ENCODE assay signal across 25 cellular contexts in the genomic region with DNA sequence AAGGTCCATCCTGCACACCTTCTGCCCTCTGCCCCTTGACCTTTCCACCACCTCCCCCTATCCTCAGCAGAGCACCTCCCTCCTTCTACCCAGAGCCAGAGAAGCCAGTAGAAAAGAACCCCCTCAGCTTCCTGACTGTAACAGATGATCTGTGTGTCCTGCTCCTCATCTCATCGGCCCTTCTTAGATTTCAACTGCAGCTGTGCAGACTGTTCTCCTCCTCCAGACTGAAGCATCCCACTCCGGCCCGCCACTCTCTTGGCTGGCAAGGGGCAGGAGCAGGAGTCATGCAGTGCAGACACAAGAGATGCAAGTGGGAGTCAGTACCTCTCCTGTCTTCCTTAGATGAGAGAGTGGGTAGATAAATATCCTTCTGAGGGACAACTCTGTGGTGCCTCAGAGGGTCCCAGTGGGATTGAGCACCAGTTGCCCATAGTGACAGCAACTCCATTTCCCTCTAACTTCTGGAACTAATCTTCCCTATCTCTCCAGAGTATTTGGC.
DNase-seq lines count a peak whose midpoint lies in the region; ATAC-seq and TF ChIP-seq lines count a peak whose summit lies in the region.
"Had no signal": no experiment of that assay in that cellular context is flagged by ENCODE, and none has a peak within 500 bp of the region (broad histone marks: within the 10 kb centered on the region; RNA-seq: fewer than 3 reads in every experiment).

No MANE protein-coding gene starts in this region.

- no peak overlapping the region for H2AFZ ChIP-seq in mammary epithelial cell (ENCODE audit: low read depth, low read length)
- H2AFZ ChIP-seq: GM23338 had no signal

- H3K27me3 Mint-ChIP-seq in type B pancreatic cell: peaks cover 27% of the 10 kb centered on the region

- peaks cover 12% of the 10 kb centered on the region for H3K4me1 Mint-ChIP-seq in type B pancreatic cell (ENCODE audit: unreplicated experiment)
- H3K4me1 Mint-ChIP-seq: GM23338 had no signal

- H3K79me2 ChIP-seq in mammary epithelial cell (ENCODE audit: insufficient read depth, low read length): no peaks in the 10 kb centered on the region

- BruUV-seq in mammary epithelial cell (replicated peaks; lab: Mats Ljungman, UMichigan): no TSS peak

- in situ Hi-C loops in mammary epithelial cell (cut with MboI; ENCODE audit: low sequenced_read_pairs in 2 of 2): no loop called here

- no peak overlapping the region for H3K4me3 Mint-ChIP-seq in type B pancreatic cell
- H3K4me3 Mint-ChIP-seq: activated CD8-positive, alpha-beta T cell treated with anti-CD3 and anti-CD28 coated beads, Interleukin-2, amount 10 ng/mL, durations not matched to agents 7 days and 5 days; CD8-positive, alpha-beta T cell; GM23338; stimulated activated naive CD8-positive, alpha-beta T cell treated with anti-CD3 and anti-CD28 coated beads, Interleukin-15, amount 100 ng/mL, for 72 hours had no signal

- H3K4me1 ChIP-seq in right atrium auricular region: no peaks in the 10 kb centered on the region
- no peaks in the 10 kb centered on the region for H3K4me1 ChIP-seq in NT2/D1 (ENCODE audit: insufficient read depth, insufficient read length)
- peaks cover 7% of the 10 kb centered on the region for H3K4me1 ChIP-seq in mammary epithelial cell (ENCODE audit: insufficient read depth, low read length)
- H3K4me1 ChIP-seq: A549, body of pancreas, heart left ventricle, tibial nerve had no signal

- no peaks in the 10 kb centered on the region for H3K36me3 ChIP-seq in right atrium auricular region
- H3K36me3 ChIP-seq in NT2/D1 (ENCODE audit: insufficient read depth, insufficient read length, low read length): no peaks in the 10 kb centered on the region
- H3K36me3 ChIP-seq in mammary epithelial cell (ENCODE audit: insufficient read depth, low read length): no peaks in the 10 kb centered on the region
- H3K36me3 ChIP-seq: heart left ventricle, tibial nerve had no signal

- CTCF ChIA-PET in mammary epithelial cell (lab: Charles Lee; ENCODE audit: low non-redundant PET): no interaction called here

- intact Hi-C loops in Right ventricle myocardium inferior (cut with DNase I): no loop called here
- intact Hi-C loops in mammary epithelial cell (cut with micrococcal nuclease): no loop called here

- ATAC-seq in Right ventricle myocardium inferior: no peak
- no peak for ATAC-seq in GM19023 (IDR thresholded peaks at IDR 0.05; ENCODE audit: unreplicated experiment)
- ATAC-seq: activated CD8-positive, alpha-beta T cell treated with anti-CD3 and anti-CD28 coated beads, Interleukin-2, amount 10 ng/mL, durations not matched to agents 7 days and 5 days; body of pancreas; CD8-positive, alpha-beta T cell; heart left ventricle; stimulated activated naive CD8-positive, alpha-beta T cell treated with anti-CD3 and anti-CD28 coated beads, Interleukin-15, amount 100 ng/mL, for 72 hours had no signal

- no peak for TF ChIP-seq CTCF in right atrium auricular region (IDR thresholded peaks at IDR 0.05)
- TF ChIP-seq CTCF in type B pancreatic cell (conservative IDR thresholded peaks at IDR 0.05): no peak
- no peak for TF ChIP-seq CTCF in mammary epithelial cell (conservative IDR thresholded peaks at IDR 0.05 in 1 of 2, IDR thresholded peaks at IDR 0.05 in 1 of 2; ENCODE audit: extremely low read depth in 1 of 2, insufficient read depth in 1 of 2, low read depth in 1 of 2, low read length in 2 of 2)

- H3K36me3 Mint-ChIP-seq in type B pancreatic cell: no peaks in the 10 kb centered on the region
- H3K36me3 Mint-ChIP-seq: CD8-positive, alpha-beta T cell had no signal

- dilution Hi-C loops in mammary epithelial cell (cut with HindIII; ENCODE audit: low sequenced_read_pairs): loop anchor here (5.0 kb wide), 1 partner anchor 50 kb away; no protein-coding TSS in a partner anchor

- WGBS in mammary epithelial cell (ENCODE audit: low coverage, missing lambda C conversion rate): 55% methylated on average over 3 of the region's 3 CpGs

- no peaks in the 10 kb centered on the region for H4K20me1 ChIP-seq in mammary epithelial cell (ENCODE audit: insufficient read depth, low read length)

- DNase-seq in Right ventricle myocardium inferior (ENCODE audit: missing footprints) (peak; percentile 27), right atrium auricular region (ENCODE audit: low spot score) (no peak), NT2/D1 (ENCODE audit: low read depth, low spot score) (no peak), mesenteric fat pad (ENCODE audit: low spot score) (peak; percentile 12), type B pancreatic cell (ENCODE audit: extremely low spot score, unreplicated experiment) (peak; percentile 62), mammary epithelial cell (no peak), KG1 (lab: John Stamatoyannopoulos, UW) (no peak)
- DNase-seq: activated CD8-positive, alpha-beta T cell treated with anti-CD3 and anti-CD28 coated beads, Interleukin-2, amount 10 ng/mL, durations not matched to agents 7 days and 5 days; AML-193; CD8-positive, alpha-beta T cell; effector CD4-positive, alpha-beta T cell; erythroblast; NCI-H1436 treated with DMSO at 0.1 percent for 48 hours; NCI-H2107; occipital lobe; stimulated activated naive CD8-positive, alpha-beta T cell treated with anti-CD3 and anti-CD28 coated beads, Interleukin-15, amount 100 ng/mL, for 72 hours had no signal

- no peak overlapping the region for H3K27ac Mint-ChIP-seq in type B pancreatic cell
- H3K27ac Mint-ChIP-seq: activated CD8-positive, alpha-beta T cell treated with anti-CD3 and anti-CD28 coated beads, Interleukin-2, amount 10 ng/mL, durations not matched to agents 7 days and 5 days; activated T-helper 2 cell treated with anti-CD3 and anti-CD28 coated beads, Interferon-gamma antibody, Interleukin-2, Interleukin-4, amounts not matched to agents 10 μg/mL and 5 μg/mL and 100 μg/mL, durations not matched to agents 14 hours and 24 hours and 36 hours; CD8-positive, alpha-beta T cell; GM23338; stimulated activated naive CD8-positive, alpha-beta T cell treated with anti-CD3 and anti-CD28 coated beads, Interleukin-15, amount 100 ng/mL, for 72 hours had no signal

- no peak overlapping the region for H3K4me2 ChIP-seq in mammary epithelial cell (ENCODE audit: insufficient read depth, low read depth, low read length)
- H3K4me2 ChIP-seq: A549, GM23338 had no signal

- H3K9me3 Mint-ChIP-seq in type B pancreatic cell: peaks cover 9% of the 10 kb centered on the region
- H3K9me3 Mint-ChIP-seq: activated T-helper 2 cell treated with anti-CD3 and anti-CD28 coated beads, Interferon-gamma antibody, Interleukin-2, Interleukin-4, amounts not matched to agents 10 μg/mL and 5 μg/mL and 100 μg/mL, durations not matched to agents 14 hours and 24 hours and 36 hours; stimulated activated naive CD8-positive, alpha-beta T cell treated with anti-CD3 and anti-CD28 coated beads, Interleukin-15, amount 100 ng/mL, for 72 hours had no signal

- H3K4me3 ChIP-seq in right atrium auricular region (no peak overlapping the region), NT2/D1 (ENCODE audit: insufficient read length, low read depth) (no peak overlapping the region), mammary epithelial cell (replicated peaks in 1 of 3; ENCODE audit: insufficient read depth in 1 of 3, low read depth in 2 of 3, low read length in 3 of 3) (no peak overlapping the region)
- H3K4me3 ChIP-seq: A549, body of pancreas, GM23338, heart left ventricle, SK-N-MC, skin epidermis, tibial nerve had no signal

- peak overlapping the region; percentile 28 for H3K9ac ChIP-seq in NT2/D1 (ENCODE audit: insufficient read length, low read depth)
- H3K9ac ChIP-seq in mammary epithelial cell (ENCODE audit: insufficient read depth, low read length): no peak overlapping the region

- peaks cover 0 to 4% of the 10 kb centered on the region in 2 donors for H3K9me3 ChIP-seq in right atrium auricular region
- 0 out of 2 replicates have a peak, but pooled peaks cover 3% of the 10 kb centered on the region for H3K9me3 ChIP-seq in NT2/D1 (ENCODE audit: insufficient read depth, low read length)
- H3K9me3 ChIP-seq in mammary epithelial cell (replicated peaks; ENCODE audit: insufficient read depth, low read length): no peaks in the 10 kb centered on the region
- H3K9me3 ChIP-seq: A549, body of pancreas had no signal

- H3K27ac ChIP-seq in right atrium auricular region (no peak overlapping the region), mammary epithelial cell (ENCODE audit: insufficient read depth, low read depth, low read length) (no peak overlapping the region)
- H3K27ac ChIP-seq: A549, body of pancreas, heart left ventricle, SK-N-MC, skin epidermis, tibial nerve had no signal

- H3K27me3 ChIP-seq in right atrium auricular region (no peaks in the 10 kb centered on the region), NT2/D1 (ENCODE audit: insufficient read depth, insufficient read length) (no peaks in the 10 kb centered on the region), mammary epithelial cell (ENCODE audit: insufficient read depth, low read length) (peaks cover 2% of the 10 kb centered on the region)
- H3K27me3 ChIP-seq: body of pancreas had no signal

Comparison
In these comparisons a context has a peak if more than half of its experiments do, and no peak if none do; other contexts are left out.
1. DNase-seq: peak in Right ventricle myocardium inferior (single experiment), mesenteric fat pad (single experiment) and type B pancreatic cell (single experiment); none in right atrium auricular region (single experiment), NT2/D1 (single experiment), mammary epithelial cell (single experiment) and KG1 (single experiment).